In genomic region chr2:133886735-133887675, GRCh38 we compare ENCODE assay signal across 8 cellular contexts.
A peak's percentile ranks its signal among the peaks of the same experiment; 100 is the strongest.
DNase-seq lines count a peak whose midpoint lies in the region; ATAC-seq, FAIRE-seq and TF ChIP-seq lines count a peak whose summit lies in the region.

No MANE protein-coding gene starts in this region.

- peak; percentile 70 for TF ChIP-seq CTCF in NB4 (IDR thresholded peaks at IDR 0.05; ENCODE audit: low read depth, low read length)
- TF ChIP-seq CTCF in astrocyte (IDR thresholded peaks at IDR 0.05; ENCODE audit: insufficient read depth, low read depth, low read length) = peak; percentile 73
- TF ChIP-seq CTCF in gastrocnemius medialis (IDR thresholded peaks at IDR 0.05 in 4 of 5, conservative IDR thresholded peaks at IDR 0.05 in 1 of 5) = peak in 2 of 5 experiments; percentile 52

- H3K36me3 ChIP-seq in astrocyte (ENCODE audit: insufficient read depth, low read length) (no peaks in the 10 kb centered on the region), gastrocnemius medialis (no peaks in the 10 kb centered on the region)

- TF ChIP-seq POLR2A in NB4 (IDR thresholded peaks at IDR 0.05; ENCODE audit: extremely low read depth, insufficient read length) (no peak), gastrocnemius medialis (IDR thresholded peaks at IDR 0.05) (no peak)

- no peaks in the 10 kb centered on the region for H3K9me3 Mint-ChIP-seq in astrocyte (ENCODE audit: unreplicated experiment)

- no peak overlapping the region for H3K4me3 Mint-ChIP-seq in astrocyte (ENCODE audit: unreplicated experiment)

- peak; percentile 88 for DNase-seq in EH (ENCODE audit: low read depth)
- peak; percentile 63 for DNase-seq in H4 (ENCODE audit: low spot score)
- peak; percentile 69 for DNase-seq in NB4 (ENCODE audit: low read depth)
- DNase-seq in SKM-1 (lab: John Stamatoyannopoulos, UW; ENCODE audit: unreplicated experiment) = peak; percentile 63
- peak; percentile 27 for DNase-seq in astrocyte (ENCODE audit: low read depth)
- peak; percentile 51 for DNase-seq in hepatic stellate cell (ENCODE audit: low spot score)
- peak; percentile 29 to 35 for DNase-seq in gastrocnemius medialis

- H3K27me3 ChIP-seq in astrocyte (ENCODE audit: insufficient read depth, low read length) (peaks cover 7% of the 10 kb centered on the region), gastrocnemius medialis (no peaks in the 10 kb centered on the region)

- H3K36me3 Mint-ChIP-seq in astrocyte (ENCODE audit: low read depth, unreplicated experiment) = no peaks in the 10 kb centered on the region

- H3K4me1 ChIP-seq in astrocyte (ENCODE audit: insufficient read depth, low read length) (peaks cover 2% of the 10 kb centered on the region), gastrocnemius medialis (no peaks in the 10 kb centered on the region)

- no peak overlapping the region for H2AFZ ChIP-seq in astrocyte (ENCODE audit: low read depth, low read length)

- intact Hi-C loops in gastrocnemius medialis (cut with DNase I; ENCODE audit: low total_unique reads) = loop anchor here (5.0 to 10.0 kb wide), 2 partner anchors 318 to 525 kb away; no protein-coding TSS in a partner anchor

- no peak for FAIRE-seq in astrocyte (lab: Jason Lieb, UNC)

- H3K27me3 Mint-ChIP-seq in astrocyte (ENCODE audit: low read depth, unreplicated experiment) = peaks cover 2% of the 10 kb centered on the region

- peak overlapping the region; percentile 50 for H3K4me2 ChIP-seq in astrocyte (ENCODE audit: low read length)

- H3K27ac ChIP-seq in astrocyte (ENCODE audit: low read depth, low read length) (no peak overlapping the region), gastrocnemius medialis (no peak overlapping the region)

- H3K4me3 ChIP-seq in NB4 (ENCODE audit: low read depth, low read length) (no peak overlapping the region), astrocyte (ENCODE audit: insufficient read depth, low read depth, low read length) (no peak overlapping the region), gastrocnemius medialis (no peak overlapping the region)

- H3K9ac ChIP-seq in astrocyte (ENCODE audit: low read length) = no peak overlapping the region

- H3K27ac Mint-ChIP-seq in astrocyte (ENCODE audit: unreplicated experiment) = no peak overlapping the region

- in situ Hi-C loops in gastrocnemius medialis (cut with MboI; ENCODE audit: low sequenced_read_pairs in 4 of 4) = loop anchor here in 1 of 4 donors (25.0 kb wide), 2 partner anchors 225 to 350 kb away; no protein-coding TSS in a partner anchor

- H3K9me3 ChIP-seq in astrocyte (ENCODE audit: insufficient read depth, low read depth, low read length) (no peaks in the 10 kb centered on the region), gastrocnemius medialis (no peaks in the 10 kb centered on the region)

- ATAC-seq in gastrocnemius medialis (peak; percentile 69 to 76), HG02981 (IDR thresholded peaks at IDR 0.05; ENCODE audit: unreplicated experiment) (no peak)

- H3K79me2 ChIP-seq in astrocyte (ENCODE audit: insufficient read depth, low read length) = no peaks in the 10 kb centered on the region

- no peaks in the 10 kb centered on the region for H4K20me1 ChIP-seq in astrocyte (ENCODE audit: insufficient read depth, low read length)

- peaks cover 3% of the 10 kb centered on the region for H3K4me1 Mint-ChIP-seq in astrocyte (ENCODE audit: low read depth, unreplicated experiment)

Comparison
In these comparisons a context has a peak if more than half of its experiments do, and no peak if none do; other contexts are left out.
1. DNase-seq: peak in every context shown above with its lines; median percentile 88 in EH; 69 in NB4; 63 in H4; 63 in SKM-1; 51 in hepatic stellate cell; 32 in gastrocnemius medialis; 27 in astrocyte.